In genomic region chr10:97572214-97572989, GRCh38 we compare ENCODE assay signal across 8 cellular contexts. TPM values are rescaled to one million over a fixed set of nuclear protein-coding genes. Genes with fewer than 3 reads are reported as not detected.
DNase-seq lines count a peak whose midpoint lies in the region.

ANKRD2 (plus strand) TSS chr10:97572779; CDS start chr10:97572789, 10 bp downstream.

- H3K36me3 Mint-ChIP-seq in activated naive CD4-positive, alpha-beta T cell treated with anti-CD3 and anti-CD28 coated beads for 36 hours (ENCODE audit: low read depth), result no peaks in the 10 kb centered on the region

- peak within 1 kb of the TSS; percentile 92 for H2BK120ac ChIP-seq in trophoblast cell (ENCODE audit: insufficient read depth, low read length, poor library complexity)

- peak within 1 kb of the TSS; percentile 70 for H2BK5ac ChIP-seq in trophoblast cell (ENCODE audit: low read depth, low read length, poor library complexity)

- H3K14ac ChIP-seq in trophoblast cell (ENCODE audit: low read length), result peak within 1 kb of the TSS; percentile 93

- no peak within 1 kb of the TSS for H3K27ac Mint-ChIP-seq in activated naive CD4-positive, alpha-beta T cell treated with anti-CD3 and anti-CD28 coated beads for 36 hours

- no peaks in the 10 kb centered on the region for H3K9me3 ChIP-seq in trophoblast cell (ENCODE audit: insufficient read depth, low read depth, low read length)

- DNase-seq in NCI-H510A treated with DMSO at 0.1 percent for 48 hours (lab: John Stamatoyannopoulos, UW), result peak; percentile 30
- no peak for DNase-seq in NCI-H510A (lab: John Stamatoyannopoulos, UW)
- peak; percentile 72 for DNase-seq in HPDE6-E6E7 (ENCODE audit: extremely low spot score)
- peak; percentile 64 to 66 for DNase-seq in SHP77 (lab: John Stamatoyannopoulos, UW)
- peak; percentile 73 for DNase-seq in activated naive CD4-positive, alpha-beta T cell treated with anti-CD3 and anti-CD28 coated beads for 36 hours
- DNase-seq in globus pallidus (ENCODE audit: low spot score), result peak; percentile 78
- DNase-seq in trophoblast cell, result peak; percentile 71 to 78
- DNase-seq in ureter (ENCODE audit: low spot score), result peak; percentile 86

- peaks cover 13% of the 10 kb centered on the region for H3K79me2 ChIP-seq in trophoblast cell (ENCODE audit: control insufficient read depth, insufficient read depth, low read length, poor library complexity)

- H3K18ac ChIP-seq in trophoblast cell (ENCODE audit: low read length), result peak within 1 kb of the TSS; percentile 79

- peak within 1 kb of the TSS; percentile 58 for H4K12ac ChIP-seq in trophoblast cell (ENCODE audit: low read depth, low read length)

- peaks cover 45 to 49% of the 10 kb centered on the region in 2 experiments for H3K4me1 ChIP-seq in trophoblast cell (ENCODE audit: control insufficient read depth in 1 of 2, insufficient read depth in 2 of 2, low read length in 2 of 2)

- peak within 1 kb of the TSS; percentile 91 for H4K91ac ChIP-seq in trophoblast cell (ENCODE audit: low read depth, low read length)

- peak within 1 kb of the TSS; percentile 52 for H2AFZ ChIP-seq in trophoblast cell (ENCODE audit: insufficient read depth, low read length, poor library complexity)

- H3K9me3 Mint-ChIP-seq in activated naive CD4-positive, alpha-beta T cell treated with anti-CD3 and anti-CD28 coated beads for 36 hours, result no peaks in the 10 kb centered on the region

- peak within 1 kb of the TSS; percentile 62 for H2BK12ac ChIP-seq in trophoblast cell (ENCODE audit: low read length)

- peak within 1 kb of the TSS; percentile 10 for H3K4me2 ChIP-seq in trophoblast cell (ENCODE audit: low read length)

- no peaks in the 10 kb centered on the region for H3K4me1 Mint-ChIP-seq in activated naive CD4-positive, alpha-beta T cell treated with anti-CD3 and anti-CD28 coated beads for 36 hours (ENCODE audit: low read depth)

- H3K4me3 ChIP-seq in trophoblast cell (ENCODE audit: low read depth, low read length), result no peak within 1 kb of the TSS

- no peaks in the 10 kb centered on the region for H3K27me3 Mint-ChIP-seq in activated naive CD4-positive, alpha-beta T cell treated with anti-CD3 and anti-CD28 coated beads for 36 hours (ENCODE audit: low read depth)

- H3K4me3 Mint-ChIP-seq in activated naive CD4-positive, alpha-beta T cell treated with anti-CD3 and anti-CD28 coated beads for 36 hours, result no peak within 1 kb of the TSS

- H3K27me3 ChIP-seq in trophoblast cell (ENCODE audit: insufficient read depth, low read length), result no peaks in the 10 kb centered on the region

- H3K23ac ChIP-seq in trophoblast cell (ENCODE audit: low read length), result no peak within 1 kb of the TSS

- CTCF ChIA-PET in activated naive CD4-positive, alpha-beta T cell treated with anti-CD3 and anti-CD28 coated beads for 36 hours (lab: Charles Lee), result interaction anchor here (0.5 to 2.5 kb wide), 20 partner anchors 10 to 932 kb away, joined by 3 to 20 read pairs (median 4); partner anchors contain the start of genes AVPI1 and C10orf62

- peaks cover 42% of the 10 kb centered on the region for H3K79me1 ChIP-seq in trophoblast cell (ENCODE audit: low read length)

- H3K27ac ChIP-seq in trophoblast cell (ENCODE audit: low read depth, low read length), result peak within 1 kb of the TSS; percentile 97

- peak within 1 kb of the TSS; percentile 87 for H2AK5ac ChIP-seq in trophoblast cell (ENCODE audit: low read length)

- intact Hi-C loops in activated naive CD4-positive, alpha-beta T cell treated with anti-CD3 and anti-CD28 coated beads for 36 hours (cut with micrococcal nuclease), result loop anchor here (2.0 to 5.0 kb wide), 3 partner anchors 40 to 160 kb away; no protein-coding TSS in a partner anchor

- peaks cover 11% of the 10 kb centered on the region in 2 experiments for H3K36me3 ChIP-seq in trophoblast cell (ENCODE audit: control insufficient read depth in 1 of 2, insufficient read depth in 2 of 2, low read length in 2 of 2)

- no CpG with 5 or more reads among the region's 16 CpGs for WGBS in trophoblast cell (ENCODE audit: extremely low coverage, insufficient coverage, insufficient read length)

- H4K8ac ChIP-seq in trophoblast cell (ENCODE audit: low read depth, low read length), result peak within 1 kb of the TSS; percentile 88

- H3K4ac ChIP-seq in trophoblast cell (ENCODE audit: low read depth, low read length), result peak within 1 kb of the TSS; percentile 81

- no peak within 1 kb of the TSS for H3K9ac ChIP-seq in trophoblast cell (ENCODE audit: low read length)

RNA-seq across cellular contexts. Expression of gene ANKRD2, which starts in this region (rescaled TPM):
- total RNA-seq in activated naive CD4-positive, alpha-beta T cell treated with anti-CD3 and anti-CD28 coated beads for 36 hours, result under 1 TPM in 1 of 2 experiments, not detected in 1; 0.26 TPM
- polyA plus RNA-seq in trophoblast cell (2013), result 0.25 and 0.39 TPM in 2 replicates
- total RNA-seq in ureter, result 1.1 TPM

Comparison
In these comparisons a context has a peak if more than half of its experiments do, and no peak if none do; other contexts are left out.
1. Peak in DNase-seq in activated naive CD4-positive, alpha-beta T cell treated with anti-CD3 and anti-CD28 coated beads for 36 hours; RNA of the gene not detected or under 1 TPM.